Comparison of ENCODE assay signal across 8 cellular contexts in the genomic region with DNA sequence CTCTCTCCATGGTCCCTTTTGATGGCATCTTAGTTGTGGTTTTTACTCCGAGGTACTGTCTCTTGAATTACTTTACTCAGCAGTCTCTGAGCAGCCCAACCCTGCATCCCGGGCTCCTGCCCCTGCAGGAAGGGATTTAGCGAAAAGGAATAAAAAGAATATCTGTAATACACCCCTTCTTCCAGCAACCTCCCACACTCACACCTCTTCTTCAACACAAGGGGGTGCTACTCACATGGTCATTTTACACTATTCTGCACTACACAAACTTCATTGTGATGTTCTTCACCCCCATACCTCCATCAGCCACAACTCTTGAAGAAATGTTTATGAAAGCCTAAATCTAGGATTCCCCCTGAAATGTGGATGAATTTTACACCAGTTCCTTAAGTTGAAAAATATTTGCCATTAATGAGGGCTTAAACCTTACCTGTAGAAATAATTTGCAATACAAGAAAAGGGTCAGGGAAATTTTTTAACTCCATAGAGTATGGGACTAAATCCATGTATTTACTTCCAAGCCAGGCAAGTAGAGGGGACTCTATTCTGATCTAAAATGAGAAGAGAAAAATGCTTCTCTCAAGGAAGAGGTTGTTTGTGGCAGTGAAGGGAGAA. TPM values are rescaled to one million over a fixed set of nuclear protein-coding genes. Genes with fewer than 3 reads are reported as not detected.
A peak's percentile ranks its signal among the peaks of the same experiment; 100 is the strongest.
DNase-seq lines count a peak whose midpoint lies in the region; ATAC-seq lines count a peak whose summit lies in the region.

No MANE protein-coding gene starts in this region.

- H3K36me3 ChIP-seq in SJCRH30 = no peaks in the 10 kb centered on the region

- H3K4me3 Mint-ChIP-seq in central memory CD8-positive, alpha-beta T cell = no peak overlapping the region

- H3K27ac ChIP-seq in SJCRH30 = no peak overlapping the region

- DNase-seq in stimulated activated CD8-positive, alpha-beta memory T cell treated with anti-CD3 and anti-CD28 coated beads, Interleukin-12 subunit alpha, Interleukin-12 subunit beta, amount 100 ng/mL, for 1 hour (ENCODE audit: low read depth) = peak; percentile 2
- no peak for DNase-seq in stimulated activated CD8-positive, alpha-beta memory T cell treated with anti-CD3 and anti-CD28 coated beads, Interleukin-4, amount 100 ng/mL, for 48 hours
- DNase-seq in H4 (ENCODE audit: low spot score) (peak; percentile 54), LoVo (ENCODE audit: low spot score) (peak; percentile 47), SJCRH30 (peak; percentile 7 to 62), left kidney (ENCODE audit: low read depth, low spot score) (peak; percentile 78), superior temporal gyrus (ENCODE audit: extremely low spot score) (peak; percentile 87)
- DNase-seq in central memory CD8-positive, alpha-beta T cell (ENCODE audit: low spot score in 2 of 2) = peak in 1 of 2 donors; percentile 16

- H3K36me3 Mint-ChIP-seq in central memory CD8-positive, alpha-beta T cell (ENCODE audit: insufficient read depth) = no peaks in the 10 kb centered on the region

- H3K4me1 ChIP-seq in SJCRH30 = no peaks in the 10 kb centered on the region

- H3K27me3 Mint-ChIP-seq in central memory CD8-positive, alpha-beta T cell = no peaks in the 10 kb centered on the region

- H3K9me3 ChIP-seq in SJCRH30 (replicated peaks) = no peaks in the 10 kb centered on the region

- H3K4me3 ChIP-seq in SJCRH30 = no peak overlapping the region

- H3K27ac Mint-ChIP-seq in central memory CD8-positive, alpha-beta T cell (ENCODE audit: low read depth) = no peak overlapping the region

- H3K4me1 Mint-ChIP-seq in central memory CD8-positive, alpha-beta T cell = no peaks in the 10 kb centered on the region

- no peaks in the 10 kb centered on the region for H3K9me3 Mint-ChIP-seq in central memory CD8-positive, alpha-beta T cell

- ATAC-seq in central memory CD8-positive, alpha-beta T cell (replicated peaks; ENCODE audit: extremely low read depth, poor library complexity, severe bottlenecking) = peak; percentile 87

- H3K27me3 ChIP-seq in SJCRH30 = no peaks in the 10 kb centered on the region

RNA-seq across cellular contexts. Expression of gene TPD52L3, which starts 26.0 kb away (rescaled TPM):
- not detected in 2 replicates for total RNA-seq in H4 (2014; rRNA removed; shearing (Covaris generic))
- total RNA-seq in SJCRH30 (2014; rRNA removed; shearing (Covaris generic)) = not detected in 2 replicates

RNA-seq across cellular contexts. Expression of gene UHRF2, which starts 58.8 kb away (rescaled TPM):
- 12.5 and 14.2 TPM in 2 replicates for total RNA-seq in H4 (2014; rRNA removed; shearing (Covaris generic))
- 40.4 and 53.8 TPM in 2 replicates for total RNA-seq in SJCRH30 (2014; rRNA removed; shearing (Covaris generic))
